Comparison of ENCODE assay signal across 16 cellular contexts in the genomic region with DNA sequence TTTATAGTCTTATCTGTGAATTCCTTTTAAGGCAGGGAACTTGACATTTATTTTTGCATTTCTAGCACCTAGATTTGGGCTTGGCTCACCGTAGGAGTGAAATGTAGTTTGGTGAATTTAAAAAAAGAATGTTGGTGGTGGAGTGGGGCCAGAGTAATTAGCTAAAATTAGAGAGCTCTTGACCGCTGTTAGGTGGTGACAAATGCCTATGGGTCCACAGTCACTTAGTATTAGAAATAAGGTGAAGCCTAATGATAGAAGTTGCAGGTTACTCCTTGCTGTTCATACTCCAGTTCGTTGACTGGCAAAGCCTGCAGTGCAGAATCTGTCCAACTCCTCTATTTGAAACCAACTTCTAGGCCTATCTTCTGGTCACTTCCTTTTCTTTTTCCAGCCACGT.
"Had no signal": no experiment of that assay in that cellular context is flagged by ENCODE, and none has a peak within 500 bp of the region (broad histone marks: within the 10 kb centered on the region; RNA-seq: fewer than 3 reads in every experiment).

No MANE protein-coding gene starts in this region.

- H3K4me1 Mint-ChIP-seq: mesothelial cell of epicardium, naive B cell had no signal

- H3K27ac Mint-ChIP-seq: mesothelial cell of epicardium, naive B cell had no signal

- H3K36me3 Mint-ChIP-seq: mesothelial cell of epicardium, naive B cell had no signal

- H3K27me3 ChIP-seq: esophagus muscularis mucosa, foreskin keratinocyte, gastroesophageal sphincter, heart left ventricle, left lung had no signal

- DNase-seq: dermis blood vessel endothelial cell; dorsolateral prefrontal cortex; effector CD4-positive, alpha-beta T cell; effector memory CD4-positive, alpha-beta T cell; foreskin keratinocyte; heart left ventricle; hippocampal formation; left lung; lower lobe of right lung; mesenchymal stem cell; mucosa of descending colon; naive B cell had no signal

- H3K4me3 Mint-ChIP-seq: mesothelial cell of epicardium, naive B cell had no signal

- H3K27ac ChIP-seq: coronary artery, dorsolateral prefrontal cortex, esophagus muscularis mucosa, foreskin keratinocyte, gastroesophageal sphincter, heart left ventricle, left lung, lower lobe of right lung had no signal

- H3K4me3 ChIP-seq: coronary artery, dorsolateral prefrontal cortex, esophagus muscularis mucosa, gastroesophageal sphincter, heart left ventricle, left lung, lower lobe of right lung, mucosa of descending colon had no signal

- ATAC-seq: foreskin keratinocyte, gastroesophageal sphincter, left lung, lower lobe of right lung, mucosa of descending colon had no signal

- H3K36me3 ChIP-seq: esophagus muscularis mucosa, gastroesophageal sphincter, heart left ventricle, left lung, lower lobe of right lung had no signal

- H3K4me1 ChIP-seq: esophagus muscularis mucosa, foreskin keratinocyte, gastroesophageal sphincter, heart left ventricle, left lung, lower lobe of right lung had no signal

- H3K9me3 ChIP-seq: left lung, lower lobe of right lung, mucosa of descending colon had no signal
